In the genomic region with DNA sequence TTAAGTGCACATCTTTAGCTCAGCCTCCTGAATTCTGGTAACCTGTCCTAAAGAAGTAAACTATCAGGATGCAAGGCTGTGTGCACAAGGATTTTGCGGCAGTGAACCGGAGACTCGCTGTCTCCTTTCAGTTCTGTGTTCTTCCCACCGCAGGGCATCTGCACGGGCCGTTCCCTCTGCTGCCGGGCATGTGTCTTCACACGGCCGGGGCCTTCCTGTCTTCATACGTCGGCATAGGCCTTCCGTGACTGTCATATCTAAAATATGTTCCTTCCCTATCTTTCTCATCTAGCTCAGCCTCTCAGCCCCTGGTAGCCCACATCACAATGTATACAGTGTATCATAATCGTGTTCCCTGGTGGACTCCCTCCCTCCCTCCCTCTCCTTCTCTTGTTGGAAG, we compare ENCODE assay signal across 10 cellular contexts. TPM values are rescaled to one million over a fixed set of nuclear protein-coding genes. Genes with fewer than 3 reads are reported as not detected.
A peak's percentile ranks its signal among the peaks of the same experiment; 100 is the strongest.
DNase-seq lines count a peak whose midpoint lies in the region; TF ChIP-seq lines count a peak whose summit lies in the region.
"Had no signal": no experiment of that assay in that cellular context is flagged by ENCODE, and none has a peak within 500 bp of the region (broad histone marks: within the 10 kb centered on the region; RNA-seq: fewer than 3 reads in every experiment).

No MANE protein-coding gene starts in this region.

- TF ChIP-seq POLR2A in Peyer's patch (IDR thresholded peaks at IDR 0.05) (no peak), stomach (IDR thresholded peaks at IDR 0.05) (no peak), uterus (IDR thresholded peaks at IDR 0.05) (no peak)

- H3K27me3 ChIP-seq in Peyer's patch (no peaks in the 10 kb centered on the region), left ventricle myocardium inferior (ENCODE audit: low read depth) (no peaks in the 10 kb centered on the region), stomach (no peaks in the 10 kb centered on the region), uterus (no peaks in the 10 kb centered on the region)

- H3K4me1 ChIP-seq in Peyer's patch (peaks cover 0 to 20% (median 14%) of the 10 kb centered on the region in 4 donors), left ventricle myocardium inferior (peaks cover 54% of the 10 kb centered on the region), stomach (peaks cover 5 to 58% (median 28%) of the 10 kb centered on the region in 4 donors), uterus (no peaks in the 10 kb centered on the region)
- H3K4me1 ChIP-seq: A549 had no signal

- no peak for TF ChIP-seq EP300 in stomach (IDR thresholded peaks at IDR 0.05)

- no peaks in the 10 kb centered on the region for H3K36me3 ChIP-seq in Peyer's patch
- no peaks in the 10 kb centered on the region for H3K36me3 ChIP-seq in left ventricle myocardium inferior
- H3K36me3 ChIP-seq in stomach: no peaks in the 10 kb centered on the region
- no peaks in the 10 kb centered on the region for H3K36me3 ChIP-seq in uterus

- H3K4me3 ChIP-seq in Peyer's patch: no peak overlapping the region
- H3K4me3 ChIP-seq in left ventricle myocardium inferior: peak overlapping the region; percentile 42
- H3K4me3 ChIP-seq in stomach: no peak overlapping the region
- H3K4me3 ChIP-seq in uterus: no peak overlapping the region
- H3K4me3 ChIP-seq: A549 had no signal

- H3K27ac ChIP-seq in Peyer's patch (peak overlapping the region; percentile 46 to 78 (median 50)), left ventricle myocardium inferior (replicated peaks) (peak overlapping the region; percentile 69), stomach (peak overlapping the region in 4 of 5 donors; percentile 17 to 77 (median 44)), uterus (no peak overlapping the region)
- H3K27ac ChIP-seq: A549 had no signal

- 71 to 84% (median 80%) methylated on average over 13 of the region's 13 CpGs for WGBS in stomach, 5 donors

- H3K9me3 ChIP-seq in Peyer's patch (no peaks in the 10 kb centered on the region), left ventricle myocardium inferior (replicated peaks) (no peaks in the 10 kb centered on the region), stomach (no peaks in the 10 kb centered on the region), uterus (no peaks in the 10 kb centered on the region)
- H3K9me3 ChIP-seq: A549 had no signal

- DNase-seq in activated CD4-positive, alpha-beta T cell treated with anti-CD3 and anti-CD28 coated beads for 48 hours: peak; percentile 32
- no peak for DNase-seq in activated CD4-positive, alpha-beta T cell treated with anti-CD3 and anti-CD28 coated beads, Interleukin-2, amount 50 U/mL, for 4 hours
- peak in 2 of 3 donors; percentile 74 to 78 for DNase-seq in Peyer's patch
- no peak for DNase-seq in left ventricle myocardium inferior
- peak; percentile 38 for DNase-seq in stomach
- no peak for DNase-seq in uterus
- DNase-seq in SW480 (ENCODE audit: low spot score): no peak
- no peak for DNase-seq in stimulated activated naive CD4-positive, alpha-beta T cell (lab: John Stamatoyannopoulos, UW)
- DNase-seq: IMR-90 had no signal

- intact Hi-C loops in left ventricle myocardium inferior (cut with micrococcal nuclease): no loop called here
- intact Hi-C loops in stomach (cut with DNase I; ENCODE audit: low total_unique reads): no loop called here
- intact Hi-C loops in uterus (cut with DNase I; ENCODE audit: low total_unique reads): no loop called here

- no peak for TF ChIP-seq CTCF in Peyer's patch (IDR thresholded peaks at IDR 0.05)
- no peak for TF ChIP-seq CTCF in left ventricle myocardium inferior (IDR thresholded peaks at IDR 0.05; ENCODE audit: borderline replicate concordance)
- TF ChIP-seq CTCF in stomach (IDR thresholded peaks at IDR 0.05): no peak
- TF ChIP-seq CTCF in uterus (IDR thresholded peaks at IDR 0.05): no peak

RNA-seq across cellular contexts. Expression of a gene that starts 16.4 kb away (rescaled TPM):
- total RNA-seq in Peyer's patch (10 to 100 TPM in 1 of 4 donors, 1 to 10 TPM in 3; 1.2 to 15.7 (median 3.6) TPM), left ventricle myocardium inferior (5.1 TPM), stomach (10 to 100 TPM in 2 of 5 donors, 1 to 10 TPM in 3; 3.6 to 25.1 (median 8.1) TPM), uterus (10 to 100 TPM in 2 of 4 donors, 1 to 10 TPM in 2; 1.8 to 21.6 (median 10.3) TPM)
- 1 to 10 TPM; 2.4 to 3.0 (median 2.7) TPM for polyA plus RNA-seq in stomach

RNA-seq across cellular contexts. Expression of a gene that starts 53.5 kb away (rescaled TPM):
- not detected for total RNA-seq in Peyer's patch
- 0.16 TPM for total RNA-seq in left ventricle myocardium inferior
- not detected for total RNA-seq in stomach
- polyA plus RNA-seq in stomach: not detected
- total RNA-seq in uterus: not detected
- total RNA-seq: IMR-90 had no signal
- polyA plus RNA-seq: A549, IMR-90 had no signal

Comparison
In these comparisons a context has a peak if more than half of its experiments do, and no peak if none do; other contexts are left out.
1. DNase-seq: peak in activated CD4-positive, alpha-beta T cell treated with anti-CD3 and anti-CD28 coated beads for 48 hours (single experiment), Peyer's patch (2 of 3) and stomach (single experiment); none in activated CD4-positive, alpha-beta T cell treated with anti-CD3 and anti-CD28 coated beads, Interleukin-2, amount 50 U/mL, for 4 hours (0 of 2), left ventricle myocardium inferior (single experiment), uterus (0 of 2), SW480 (single experiment) and stimulated activated naive CD4-positive, alpha-beta T cell (0 of 6).
2. H3K27ac ChIP-seq: peak in Peyer's patch (4 of 4), left ventricle myocardium inferior (single experiment) and stomach (4 of 5); none in uterus (0 of 2).